Comparison of ENCODE assay signal across 23 cellular contexts in the genomic region with DNA sequence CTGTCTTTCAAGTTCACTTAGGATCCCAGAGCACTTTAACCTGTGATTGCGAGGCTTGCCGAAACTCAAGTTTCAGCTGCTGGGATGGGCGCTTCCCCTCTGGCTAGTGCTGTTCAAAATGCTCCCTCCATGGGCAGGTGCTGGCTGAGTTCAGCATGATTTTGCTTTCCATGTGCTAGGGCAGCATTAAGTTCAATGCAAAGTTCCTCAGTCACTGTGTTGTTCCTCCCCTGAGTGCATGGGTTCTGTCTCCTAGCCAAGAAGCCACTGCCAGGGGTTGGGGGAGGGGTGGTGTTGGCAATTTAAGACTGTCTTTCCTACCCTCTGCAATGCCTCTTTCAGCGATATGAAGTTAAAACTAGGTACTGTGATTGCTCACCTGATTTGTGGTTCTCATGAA.
"Had no signal": no experiment of that assay in that cellular context is flagged by ENCODE, and none has a peak within 500 bp of the region (broad histone marks: within the 10 kb centered on the region; RNA-seq: fewer than 3 reads in every experiment).

No MANE protein-coding gene starts in this region.

- H3K27me3 ChIP-seq: MG63 had no signal

- H3K27ac ChIP-seq: RWPE1 had no signal

- H3K36me3 ChIP-seq: MG63 had no signal

- H3K36me3 Mint-ChIP-seq: T-cell had no signal

- FAIRE-seq: HepG2 had no signal

- H3K9me3 ChIP-seq: SK-N-SH had no signal

- ATAC-seq: HepG2, T-cell had no signal

- H3K4me3 Mint-ChIP-seq: T-cell had no signal

- H3K4me2 ChIP-seq: SK-N-SH had no signal

- H3K9me2 ChIP-seq: SK-N-SH had no signal

- DNase-seq: IMR-90, Karpas-422, KG1, MG63, NCI-H1092, NCI-H1105 treated with DMSO at 0.1 percent for 48 hours, NCI-H1417 treated with DMSO at 0.1 percent for 48 hours, NCI-H146, NCI-H1694 treated with DMSO at 0.1 percent for 48 hours, NCI-H1930, NCI-H2081 treated with DMSO at 0.1 percent for 48 hours, NCI-H2171, NCI-H226, NCI-H446, NCI-H510A, NCI-H524 treated with DMSO at 0.1 percent for 48 hours, NCI-H69, NCI-H774, SK-N-SH, SW 1271, T-cell had no signal

- H3K4me1 Mint-ChIP-seq: T-cell had no signal

- H3K27ac Mint-ChIP-seq: T-cell had no signal

- H3K4me3 ChIP-seq: MG63 had no signal
